1 cellular context compared by ENCODE assay signal in the genomic region with DNA sequence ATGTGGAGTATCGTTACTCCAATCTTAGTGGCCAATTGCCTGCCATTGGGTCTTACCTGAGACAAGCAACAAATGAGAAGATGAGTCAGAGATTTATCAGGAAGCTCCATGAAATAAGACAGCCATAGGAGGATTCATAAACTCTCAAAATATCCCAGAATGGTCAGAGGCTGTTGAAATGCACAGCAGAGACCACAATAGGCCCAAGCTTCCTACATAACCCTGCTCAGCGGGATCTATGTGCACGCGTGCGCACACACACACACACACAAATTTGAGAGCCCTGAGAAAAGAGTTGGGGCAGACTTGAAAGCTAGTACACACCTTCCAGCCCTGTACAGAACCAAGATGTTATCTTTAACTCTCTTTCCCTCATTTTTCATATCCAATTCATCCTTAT.
TF ChIP-seq lines count a peak whose summit lies in the region.

No MANE protein-coding gene starts in this region.

TF ChIP-seq in K562, 482 proteins besides CTCF, POLR2A, EP300 and RAD21:
- TF ChIP-seq ZFP36 (IDR thresholded peaks at IDR 0.05; ENCODE audit: low read depth, low read length, partially characterized antibody) (peak; percentile 40), ZEB2 (IDR thresholded peaks at IDR 0.05) (peak; percentile 39; the same call in 1 of the 2 replicates), FOXA1 (IDR thresholded peaks at IDR 0.05; ENCODE audit: borderline replicate concordance) (no peak), JUND (IDR thresholded peaks at IDR 0.05; ENCODE audit: borderline replicate concordance, low read depth, low read length) (peak; percentile 38; the same call in 1 of the 2 replicates), JUND (tag; IDR thresholded peaks at IDR 0.05; ENCODE audit: borderline replicate concordance, low read depth, low read length) (0 out of 3 replicates have a peak, but pooled peaks have one; percentile 19), GATA2 (CRISPR knock-in tag; IDR thresholded peaks at IDR 0.05) (0 out of 2 replicates have a peak, but pooled peaks have one; percentile 12), ZNF24 (IDR thresholded peaks at IDR 0.05) (no peak), NRF1 (conservative IDR thresholded peaks at IDR 0.05 in 1 of 2, IDR thresholded peaks at IDR 0.05 in 1 of 2) (peak; percentile 50 to 68), PHF20 (IDR thresholded peaks at IDR 0.05; ENCODE audit: partially characterized antibody) (peak; percentile 15), KDM1A (IDR thresholded peaks at IDR 0.05) (0 out of 4 replicates have a peak, but pooled peaks of 1 of the 2 experiments have one; percentile 4), MTA1 (IDR thresholded peaks at IDR 0.05; ENCODE audit: borderline replicate concordance) (0 out of 2 replicates have a peak, but pooled peaks have one; percentile 13), ARHGAP35 (IDR thresholded peaks at IDR 0.05; ENCODE audit: partially characterized antibody) (no peak), FOSL1 (tag; conservative IDR thresholded peaks at IDR 0.05) (peak; percentile 60), CTBP1 (IDR thresholded peaks at IDR 0.05; ENCODE audit: borderline replicate concordance) (peak; percentile 10; the same call in 1 of the 2 replicates), ZNF766 (CRISPR knock-in tag; conservative IDR thresholded peaks at IDR 0.05) (no peak), ARID1B (IDR thresholded peaks at IDR 0.05) (0 out of 2 replicates have a peak, but pooled peaks have one; percentile 34)
- TF ChIP-seq, protein P1, sequence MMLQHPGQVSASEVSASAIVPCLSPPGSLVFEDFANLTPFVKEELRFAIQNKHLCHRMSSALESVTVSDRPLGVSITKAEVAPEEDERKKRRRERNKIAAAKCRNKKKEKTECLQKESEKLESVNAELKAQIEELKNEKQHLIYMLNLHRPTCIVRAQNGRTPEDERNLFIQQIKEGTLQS (IDR thresholded peaks at IDR 0.05): peak; percentile 43; the same call in 1 of the 2 replicates
- TF ChIP-seq, protein P1 (CRISPR knock-in tag; conservative IDR thresholded peaks at IDR 0.05): no peak
- TF ChIP-seq, protein P2, sequence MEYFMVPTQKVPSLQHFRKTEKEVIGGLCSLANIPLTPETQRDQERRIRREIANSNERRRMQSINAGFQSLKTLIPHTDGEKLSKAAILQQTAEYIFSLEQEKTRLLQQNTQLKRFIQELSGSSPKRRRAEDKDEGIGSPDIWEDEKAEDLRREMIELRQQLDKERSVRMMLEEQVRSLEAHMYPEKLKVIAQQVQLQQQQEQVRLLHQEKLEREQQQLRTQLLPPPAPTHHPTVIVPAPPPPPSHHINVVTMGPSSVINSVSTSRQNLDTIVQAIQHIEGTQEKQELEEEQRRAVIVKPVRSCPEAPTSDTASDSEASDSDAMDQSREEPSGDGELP (CRISPR knock-in tag; IDR thresholded peaks at IDR 0.05; ENCODE audit: borderline replicate concordance): 0 out of 2 replicates have a peak, but pooled peaks have one; percentile 20
